Comparison of ENCODE assay signal across 7 cellular contexts in genomic region chr5:177311361-177311722, GRCh38. TPM values are rescaled to one million over a fixed set of nuclear protein-coding genes. Genes with fewer than 3 reads are reported as not detected.
DNase-seq lines count a peak whose midpoint lies in the region; ATAC-seq and TF ChIP-seq lines count a peak whose summit lies in the region.

No MANE protein-coding gene starts in this region.

- peak overlapping the region; percentile 86 for H3K4me3 Mint-ChIP-seq in natural killer cell

- H3K9ac ChIP-seq in duodenal mucosa (ENCODE audit: low read depth in 1 of 2, low read length in 2 of 2): peak overlapping the region; percentile 26 to 64

- peak overlapping the region in 1 of 2 donors; percentile 87 for H3K27ac Mint-ChIP-seq in natural killer cell

- no peaks in the 10 kb centered on the region for H3K27me3 Mint-ChIP-seq in natural killer cell (ENCODE audit: low read depth in 2 of 2)

- peaks cover 34 to 45% of the 10 kb centered on the region in 2 donors for H3K4me1 Mint-ChIP-seq in natural killer cell

- H3K9me3 ChIP-seq in duodenal mucosa (ENCODE audit: control insufficient read depth in 1 of 2, low read length in 2 of 2): no peaks in the 10 kb centered on the region

- H3K4me1 ChIP-seq in duodenal mucosa (ENCODE audit: control insufficient read depth in 1 of 2, insufficient read depth in 2 of 2, low read length in 2 of 2): peaks cover 27 to 32% of the 10 kb centered on the region in 2 donors

- H3K27ac ChIP-seq in duodenal mucosa (ENCODE audit: low read depth, low read length): no peak overlapping the region

- H3K9me3 Mint-ChIP-seq in natural killer cell: no peaks in the 10 kb centered on the region

- DNase-seq in M059J (ENCODE audit: low read depth): peak; percentile 50
- DNase-seq in natural killer cell: no peak
- DNase-seq in NCI-H2196 (lab: John Stamatoyannopoulos, UW; ENCODE audit: unreplicated experiment): no peak
- no peak for DNase-seq in AG08396 (ENCODE audit: low spot score)

- no peak for TF ChIP-seq CTCF in natural killer cell (IDR thresholded peaks at IDR 0.05)

- intact Hi-C loops in natural killer cell (cut with micrococcal nuclease): loop anchor here (5.0 kb wide), 1 partner anchor 46 kb away; the partner anchor contains the start of gene RGS14

- H3K36me3 Mint-ChIP-seq in natural killer cell: no peaks in the 10 kb centered on the region

- ATAC-seq in GM19438 (IDR thresholded peaks at IDR 0.05; ENCODE audit: low read depth, unreplicated experiment) (peak; percentile 2), natural killer cell (no peak), GM21825 (IDR thresholded peaks at IDR 0.05; ENCODE audit: unreplicated experiment) (no peak)

- H3K36me3 ChIP-seq in duodenal mucosa (ENCODE audit: control insufficient read depth in 1 of 2, insufficient read depth in 2 of 2, low read length in 2 of 2): peaks cover 10 to 14% of the 10 kb centered on the region in 2 donors

- H3K4me3 ChIP-seq in duodenal mucosa (ENCODE audit: low read depth in 1 of 2, low read length in 2 of 2): peak overlapping the region; percentile 71 to 74

- no peaks in the 10 kb centered on the region for H3K27me3 ChIP-seq in duodenal mucosa (ENCODE audit: control insufficient read depth in 1 of 2, insufficient read depth in 2 of 2, low read length in 2 of 2)

RNA-seq across cellular contexts. Expression of gene MXD3, which starts 0.4 kb away (rescaled TPM):
- 29.7 and 36.1 TPM in 2 replicates for total RNA-seq in M059J (2014; rRNA removed; shearing (Covaris generic))
- total RNA-seq in natural killer cell: 10 to 100 TPM; 10.9 to 15.0 (median 15.0) TPM

RNA-seq across cellular contexts. Expression of gene PRELID1, which starts 7.7 kb away (rescaled TPM):
- total RNA-seq in M059J (2014; rRNA removed; shearing (Covaris generic)): 238 and 249 TPM in 2 replicates
- 10 to 100 TPM; 76.6 to 99.3 (median 91.6) TPM for total RNA-seq in natural killer cell

RNA-seq across cellular contexts. Expression of gene RAB24, which starts 7.8 kb away (rescaled TPM):
- 8.2 and 17.0 TPM in 2 replicates for total RNA-seq in M059J (2014; rRNA removed; shearing (Covaris generic))
- total RNA-seq in natural killer cell: 10 to 100 TPM; 42.5 to 55.4 (median 49.5) TPM

RNA-seq across cellular contexts. Expression of gene LMAN2, which starts 40.1 kb away (rescaled TPM):
- 443 and 538 TPM in 2 replicates for total RNA-seq in M059J (2014; rRNA removed; shearing (Covaris generic))
- total RNA-seq in natural killer cell: 100 to 1,000 TPM; 112 to 124 (median 114) TPM

RNA-seq across cellular contexts. Expression of gene RGS14, which starts 46.4 kb away (rescaled TPM):
- total RNA-seq in M059J (2014; rRNA removed; shearing (Covaris generic)): 9.8 and 11.5 TPM in 2 replicates
- total RNA-seq in natural killer cell: 10 to 100 TPM; 57.3 to 87.0 (median 66.1) TPM
